ENCODE assay signal across 26 cellular contexts in genomic region chr2:31986906-31987305, GRCh38. TPM values are rescaled to one million over a fixed set of nuclear protein-coding genes. Genes with fewer than 3 reads are reported as not detected.
DNase-seq lines count a peak whose midpoint lies in the region; ATAC-seq and TF ChIP-seq lines count a peak whose summit lies in the region.
"Had no signal": no experiment of that assay in that cellular context is flagged by ENCODE, and none has a peak within 500 bp of the region (broad histone marks: within the 10 kb centered on the region; RNA-seq: fewer than 3 reads in every experiment).

No MANE protein-coding gene starts in this region.

- DNase-seq in heart right ventricle = no peak
- no peak for DNase-seq in Right ventricle myocardium superior
- no peak for DNase-seq in left lobe of liver (ENCODE audit: low spot score)
- no peak for DNase-seq in gastrocnemius medialis
- DNase-seq in activated gamma-delta T cell treated with Interleukin-2 at 50 U/mL for 16 hours = no peak
- no peak for DNase-seq in stimulated activated CD4-positive, alpha-beta T cell treated with anti-CD3 and anti-CD28 coated beads, Interleukin-4, amount 100 ng/mL, for 24 hours
- DNase-seq: activated CD4-positive, alpha-beta T cell treated with anti-CD3 and anti-CD28 coated beads for 4 hours; activated CD8-positive, alpha-beta memory T cell treated with anti-CD3 and anti-CD28 coated beads, Interleukin-2, amount 10 ng/mL, durations not matched to agents 7 days and 5 days; activated naive CD8-positive, alpha-beta T cell treated with anti-CD3 and anti-CD28 coated beads for 36 hours; Calu3; foreskin melanocyte; Karpas-422; left lung; MV-4-11; NCI-H1694; NCI-H2171 treated with DMSO at 0.1 percent for 48 hours; NCI-H526 had no signal

- no peak for TF ChIP-seq POLR2A in gastrocnemius medialis (IDR thresholded peaks at IDR 0.05)

- H3K4me1 ChIP-seq in heart right ventricle (peaks cover 0 to 30% (median 18%) of the 10 kb centered on the region in 9 donors), gastrocnemius medialis (peaks cover 27 to 44% of the 10 kb centered on the region in 2 donors)

- ATAC-seq in heart right ventricle (peak in 5 of 8 donors; percentile 6 to 42 (median 29)), Right ventricle myocardium superior (ENCODE audit: poor library complexity) (no peak), left lobe of liver (peak; percentile 19), gastrocnemius medialis (no peak), GM21723 (IDR thresholded peaks at IDR 0.05; ENCODE audit: unreplicated experiment) (no peak)
- no peak for ATAC-seq in activated T-helper 17 cell treated with anti-CD3 and anti-CD28 coated beads, Interleukin-2, amount 50 U/mL, for 72 hours (replicated peaks)
- ATAC-seq: activated CD8-positive, alpha-beta memory T cell treated with anti-CD3 and anti-CD28 coated beads, Interleukin-2, amount 10 ng/mL, durations not matched to agents 7 days and 5 days; left lung had no signal

- H3K36me3 Mint-ChIP-seq in activated T-helper 17 cell treated with anti-CD3 and anti-CD28 coated beads, Interleukin-2, amount 50 U/mL, for 72 hours (ENCODE audit: low read depth) = peaks cover 16% of the 10 kb centered on the region

- H3K4me3 Mint-ChIP-seq in activated T-helper 17 cell treated with anti-CD3 and anti-CD28 coated beads, Interleukin-2, amount 50 U/mL, for 72 hours = no peak overlapping the region
- H3K4me3 Mint-ChIP-seq: activated CD8-positive, alpha-beta memory T cell treated with anti-CD3 and anti-CD28 coated beads, Interleukin-2, amount 10 ng/mL, durations not matched to agents 7 days and 5 days; activated naive CD8-positive, alpha-beta T cell treated with anti-CD3 and anti-CD28 coated beads for 36 hours; central memory CD8-positive, alpha-beta T cell; T-helper 1 cell treated with Interleukin-12 subunit alpha and Interleukin-12 subunit beta and Interleukin-4 antibody, amounts not matched to agents 30 μg/mL and 1 μg/mL, for 36 hours had no signal

- no peaks in the 10 kb centered on the region for H3K27me3 ChIP-seq in heart right ventricle
- no peaks in the 10 kb centered on the region for H3K27me3 ChIP-seq in gastrocnemius medialis
- H3K27me3 ChIP-seq: esophagus muscularis mucosa, hepatocyte, left lung, neutrophil, suprapubic skin had no signal

- TF ChIP-seq CTCF in heart right ventricle (IDR thresholded peaks at IDR 0.05) (no peak), gastrocnemius medialis (IDR thresholded peaks at IDR 0.05 in 4 of 5, conservative IDR thresholded peaks at IDR 0.05 in 1 of 5) (no peak)

- H3K9me3 ChIP-seq in heart right ventricle (no peaks in the 10 kb centered on the region), gastrocnemius medialis (no peaks in the 10 kb centered on the region)
- H3K9me3 ChIP-seq: esophagus muscularis mucosa, left lung, neutrophil, suprapubic skin had no signal

- no peaks in the 10 kb centered on the region for H3K27me3 Mint-ChIP-seq in activated T-helper 17 cell treated with anti-CD3 and anti-CD28 coated beads, Interleukin-2, amount 50 U/mL, for 72 hours
- H3K27me3 Mint-ChIP-seq: activated CD8-positive, alpha-beta memory T cell treated with anti-CD3 and anti-CD28 coated beads, Interleukin-2, amount 10 ng/mL, durations not matched to agents 7 days and 5 days; activated naive CD8-positive, alpha-beta T cell treated with anti-CD3 and anti-CD28 coated beads for 36 hours; central memory CD8-positive, alpha-beta T cell had no signal

- 89 to 91% methylated on average over 3 of the region's 3 CpGs for WGBS in heart right ventricle, 2 donors

- no peaks in the 10 kb centered on the region for H3K9me3 Mint-ChIP-seq in activated T-helper 17 cell treated with anti-CD3 and anti-CD28 coated beads, Interleukin-2, amount 50 U/mL, for 72 hours
- H3K9me3 Mint-ChIP-seq: activated naive CD8-positive, alpha-beta T cell treated with anti-CD3 and anti-CD28 coated beads for 36 hours; central memory CD8-positive, alpha-beta T cell; T-helper 1 cell treated with Interleukin-12 subunit alpha and Interleukin-12 subunit beta and Interleukin-4 antibody, amounts not matched to agents 30 μg/mL and 1 μg/mL, for 36 hours had no signal

- H3K27ac ChIP-seq in heart right ventricle (peak overlapping the region in 6 of 10 donors; percentile 10 to 80 (median 62)), gastrocnemius medialis (peak overlapping the region; percentile 57 to 81 (median 70))
- H3K27ac ChIP-seq: esophagus muscularis mucosa, hepatocyte, left lung, neutrophil, skin epidermis, suprapubic skin had no signal

- no peaks in the 10 kb centered on the region for H3K36me3 ChIP-seq in heart right ventricle
- H3K36me3 ChIP-seq in gastrocnemius medialis = no peaks in the 10 kb centered on the region
- H3K36me3 ChIP-seq: esophagus muscularis mucosa, left lung, suprapubic skin had no signal

- H3K4me1 Mint-ChIP-seq in activated T-helper 17 cell treated with anti-CD3 and anti-CD28 coated beads, Interleukin-2, amount 50 U/mL, for 72 hours = peaks cover 5% of the 10 kb centered on the region

- in situ Hi-C loops in gastrocnemius medialis (cut with MboI; ENCODE audit: low sequenced_read_pairs in 4 of 4) = no loop called here

- no peak overlapping the region for H3K4me3 ChIP-seq in heart right ventricle
- no peak overlapping the region for H3K4me3 ChIP-seq in gastrocnemius medialis
- H3K4me3 ChIP-seq: esophagus muscularis mucosa, hepatocyte, left lung, skin epidermis, suprapubic skin had no signal

- intact Hi-C loops in heart right ventricle (cut with DNase I) (no loop called here), Right ventricle myocardium superior (cut with DNase I) (no loop called here), gastrocnemius medialis (cut with DNase I; ENCODE audit: low total_unique reads) (loop anchor here (5.0 kb wide), 1 partner anchor 175 kb away; no protein-coding TSS in a partner anchor)

- peak overlapping the region; percentile 40 for H3K27ac Mint-ChIP-seq in activated T-helper 17 cell treated with anti-CD3 and anti-CD28 coated beads, Interleukin-2, amount 50 U/mL, for 72 hours
- H3K27ac Mint-ChIP-seq: activated CD8-positive, alpha-beta memory T cell treated with anti-CD3 and anti-CD28 coated beads, Interleukin-2, amount 10 ng/mL, durations not matched to agents 7 days and 5 days; activated naive CD8-positive, alpha-beta T cell treated with anti-CD3 and anti-CD28 coated beads for 36 hours; T-helper 1 cell treated with Interleukin-12 subunit alpha and Interleukin-12 subunit beta and Interleukin-4 antibody, amounts not matched to agents 30 μg/mL and 1 μg/mL, for 36 hours had no signal

RNA-seq across cellular contexts. Expression of gene MEMO1, which starts 23.9 kb away (rescaled TPM):
- total RNA-seq in heart right ventricle (10 to 100 TPM; 43.6 to 67.3 (median 54.1) TPM), Right ventricle myocardium superior (43.8 TPM), left lobe of liver (22.7 TPM), gastrocnemius medialis (10 to 100 TPM; 32.2 to 75.0 (median 50.0) TPM)
- polyA plus RNA-seq in heart right ventricle = 10 to 100 TPM; 47.7 to 73.9 TPM
- 10 to 100 TPM; 44.8 to 74.1 TPM for total RNA-seq in activated T-helper 17 cell treated with anti-CD3 and anti-CD28 coated beads, Interleukin-2, amount 50 U/mL, for 72 hours

RNA-seq across cellular contexts. Expression of gene DPY30, which starts 52.7 kb away (rescaled TPM):
- total RNA-seq in heart right ventricle (10 to 100 TPM; 35.1 to 47.7 (median 42.9) TPM), Right ventricle myocardium superior (42.3 TPM), left lobe of liver (25.9 TPM), gastrocnemius medialis (10 to 100 TPM; 29.3 to 59.8 (median 36.2) TPM)
- polyA plus RNA-seq in heart right ventricle = 10 to 100 TPM; 53.5 to 57.8 TPM
- 10 to 100 TPM; 50.1 to 66.2 TPM for total RNA-seq in activated T-helper 17 cell treated with anti-CD3 and anti-CD28 coated beads, Interleukin-2, amount 50 U/mL, for 72 hours

Comparison
In these comparisons a context has a peak if more than half of its experiments do, and no peak if none do; other contexts are left out.
1. ATAC-seq: peak in heart right ventricle (5 of 8) and left lobe of liver (single experiment); none in Right ventricle myocardium superior (single experiment), activated T-helper 17 cell treated with anti-CD3 and anti-CD28 coated beads, Interleukin-2, amount 50 U/mL, for 72 hours (single experiment), gastrocnemius medialis (0 of 2) and GM21723 (single experiment).